In the genomic region with DNA sequence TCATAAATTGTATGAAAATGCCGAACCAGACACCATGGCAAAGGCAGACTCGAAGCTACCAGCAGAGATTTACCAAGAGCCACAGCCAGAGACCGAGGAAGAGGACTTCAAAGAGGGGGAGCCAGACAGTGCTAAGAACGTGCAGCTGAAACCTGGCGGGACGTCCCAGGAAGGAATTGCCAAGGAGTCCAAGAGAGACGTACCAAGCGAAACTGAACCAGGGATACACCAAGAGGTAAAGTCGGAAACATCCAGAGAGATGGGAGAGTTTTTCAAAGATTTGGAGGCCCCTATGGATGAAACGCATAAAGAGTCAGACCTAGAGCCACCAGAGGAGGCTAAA, we compare ENCODE assay signal across 8 cellular contexts. TPM values are rescaled to one million over a fixed set of nuclear protein-coding genes. Genes with fewer than 3 reads are reported as not detected.
A peak's percentile ranks its signal among the peaks of the same experiment; 100 is the strongest.
DNase-seq lines count a peak whose midpoint lies in the region; ATAC-seq and TF ChIP-seq lines count a peak whose summit lies in the region.

No MANE protein-coding gene starts in this region.

- no peak overlapping the region for H4K8ac ChIP-seq in mesendoderm (ENCODE audit: low read depth, low read length)

- H2AFZ ChIP-seq in ACC112 (ENCODE audit: low read length, unreplicated experiment) = peak overlapping the region; percentile 98

- H3K79me2 ChIP-seq in ACC112 (ENCODE audit: control insufficient read depth, insufficient read depth, low read length, unreplicated experiment) (peaks cover 26% of the 10 kb centered on the region), mesendoderm (ENCODE audit: control insufficient read depth, insufficient read depth, low read length) (no peaks in the 10 kb centered on the region)

- H3K27ac ChIP-seq in ACC112 (ENCODE audit: low read depth, low read length) (peak overlapping the region; percentile 70; the same call in 1 of the 2 replicates), mesendoderm (ENCODE audit: low read depth, low read length) (no peak overlapping the region)

- DNase-seq in choroid plexus epithelial cell (ENCODE audit: low read depth) (no peak), mesendoderm (no peak), kidney glomerular epithelial cell (lab: John Stamatoyannopoulos, UW) (no peak), HuH-7.5 (ENCODE audit: low spot score) (no peak)

- TF ChIP-seq CTCF in choroid plexus epithelial cell (conservative IDR thresholded peaks at IDR 0.05; ENCODE audit: low read depth, low read length) = no peak

- H2BK120ac ChIP-seq in mesendoderm (ENCODE audit: low read depth, low read length) = no peak overlapping the region

- no peak overlapping the region for H2AK5ac ChIP-seq in mesendoderm (ENCODE audit: low read length)

- no peak overlapping the region for H3K18ac ChIP-seq in mesendoderm (ENCODE audit: low read length)

- H3K27me3 ChIP-seq in ACC112 (ENCODE audit: insufficient read depth, low read length) = no peaks in the 10 kb centered on the region
- H3K27me3 ChIP-seq in mesendoderm (ENCODE audit: insufficient read depth, low read length, poor library complexity) = no peaks in the 10 kb centered on the region

- H2BK5ac ChIP-seq in mesendoderm (ENCODE audit: low read length) = no peak overlapping the region

- no peak overlapping the region for H2BK15ac ChIP-seq in mesendoderm (replicated peaks; ENCODE audit: low read depth)

- peak overlapping the region; percentile 98 for H3K56ac ChIP-seq in mesendoderm (ENCODE audit: low read length)

- H3K79me1 ChIP-seq in mesendoderm (ENCODE audit: low read length) = no peaks in the 10 kb centered on the region

- H3K4me3 ChIP-seq in ACC112 (ENCODE audit: low read depth, low read length) (peak overlapping the region; percentile 96), choroid plexus epithelial cell (ENCODE audit: low read depth, low read length) (peak overlapping the region; percentile 97), mesendoderm (ENCODE audit: low read length) (peak overlapping the region; percentile 90)

- peak; percentile 2 for ATAC-seq in HG03342 (IDR thresholded peaks at IDR 0.05; ENCODE audit: unreplicated experiment)
- no peak for ATAC-seq in HG02970 (IDR thresholded peaks at IDR 0.05; ENCODE audit: low FRiP score, unreplicated experiment)
- no peak for ATAC-seq in GM18870 (IDR thresholded peaks at IDR 0.05; ENCODE audit: unreplicated experiment)

- H3K23ac ChIP-seq in mesendoderm (ENCODE audit: low read length) = no peak overlapping the region

- no peak overlapping the region for H3K4ac ChIP-seq in mesendoderm (ENCODE audit: low read depth, low read length)

- H3K36me3 ChIP-seq in ACC112 (ENCODE audit: insufficient read depth, low read length) (no peaks in the 10 kb centered on the region), mesendoderm (ENCODE audit: control insufficient read depth, insufficient read depth, low read length) (no peaks in the 10 kb centered on the region)

- H4K5ac ChIP-seq in mesendoderm (ENCODE audit: low read length) = no peak overlapping the region

- H3K9ac ChIP-seq in mesendoderm (ENCODE audit: low read length) = peak overlapping the region; percentile 58

- peak overlapping the region; percentile 98 for H3K4me2 ChIP-seq in mesendoderm (ENCODE audit: low read length)

- WGBS in mesendoderm (ENCODE audit: extremely low coverage, insufficient coverage, low lambda C conversion rate) = no CpG with 5 or more reads among the region's 10 CpGs

- H3K4me1 ChIP-seq in ACC112 (ENCODE audit: control insufficient read depth, insufficient read depth, low read length, unreplicated experiment) (peaks cover 19% of the 10 kb centered on the region), mesendoderm (ENCODE audit: control insufficient read depth, low read depth, low read length) (peaks cover 5% of the 10 kb centered on the region)

RNA-seq across cellular contexts. Expression of a gene that starts 0.3 kb away (rescaled TPM):
- 1.4 TPM for polyA plus RNA-seq in mesendoderm (2013, experiment 1 of 2)
- polyA plus RNA-seq in mesendoderm (2013, experiment 2 of 2) = 1.5 TPM

RNA-seq across cellular contexts. Expression of a gene that starts 0.6 kb away (rescaled TPM):
- polyA plus RNA-seq in mesendoderm (2013, experiment 1 of 2) = 7.0 TPM
- 7.3 TPM for polyA plus RNA-seq in mesendoderm (2013, experiment 2 of 2)

RNA-seq across cellular contexts. Expression of a gene that starts 45.9 kb away (rescaled TPM):
- 0.04 TPM for polyA plus RNA-seq in mesendoderm (2013, experiment 1 of 2)
- 0.07 TPM for polyA plus RNA-seq in mesendoderm (2013, experiment 2 of 2)

RNA-seq across cellular contexts. Expression of a gene that starts 56.6 kb away (rescaled TPM):
- 13.4 TPM for polyA plus RNA-seq in mesendoderm (2013, experiment 1 of 2)
- polyA plus RNA-seq in mesendoderm (2013, experiment 2 of 2) = 13.7 TPM

RNA-seq across cellular contexts. Expression of a gene that starts 56.8 kb away (rescaled TPM):
- 13.4 TPM for polyA plus RNA-seq in mesendoderm (2013, experiment 1 of 2)
- 13.7 TPM for polyA plus RNA-seq in mesendoderm (2013, experiment 2 of 2)
